Comparison of ENCODE assay signal across 8 cellular contexts in the genomic region with DNA sequence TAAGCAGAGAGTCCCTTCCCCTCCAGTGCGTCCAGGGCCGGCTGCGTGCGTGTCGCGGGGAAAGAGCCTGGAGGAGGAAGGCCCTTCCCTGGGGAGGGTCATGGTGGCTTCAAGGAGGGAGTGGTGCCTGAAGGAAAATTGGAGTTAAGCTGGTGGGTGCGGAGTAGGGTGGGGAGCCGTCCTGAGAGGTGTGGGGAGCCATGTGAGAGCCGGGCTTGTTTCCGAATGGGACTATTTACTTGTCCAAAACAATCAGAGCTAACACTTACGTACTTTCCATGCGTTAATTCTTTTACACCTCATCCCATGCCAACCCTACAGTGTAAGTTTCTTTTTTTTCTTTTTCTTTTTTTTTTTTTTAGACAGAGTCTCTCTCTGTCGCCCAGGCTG. TPM values are rescaled to one million over a fixed set of nuclear protein-coding genes. Genes with fewer than 3 reads are reported as not detected.
A peak's percentile ranks its signal among the peaks of the same experiment; 100 is the strongest.
DNase-seq lines count a peak whose midpoint lies in the region; ATAC-seq, FAIRE-seq and TF ChIP-seq lines count a peak whose summit lies in the region.

No MANE protein-coding gene starts in this region.

- TF ChIP-seq CTCF in AG09309 (IDR thresholded peaks at IDR 0.05; ENCODE audit: control insufficient read depth, insufficient read depth, low read depth, low read length, missing control alignments): no peak
- no peak for TF ChIP-seq CTCF in OCI-LY3 (IDR thresholded peaks at IDR 0.05; ENCODE audit: low read depth, low read length)
- no peak for TF ChIP-seq CTCF in natural killer cell (IDR thresholded peaks at IDR 0.05)

- H3K4me2 ChIP-seq in OCI-LY3 (ENCODE audit: low read length): peak overlapping the region; percentile 52

- peaks cover 37 to 57% of the 10 kb centered on the region in 2 donors for H3K4me1 Mint-ChIP-seq in natural killer cell

- no peak for TF ChIP-seq POLR2A in GM12892 (IDR thresholded peaks at IDR 0.05; ENCODE audit: low read depth, low read length)

- H2AFZ ChIP-seq in OCI-LY3 (ENCODE audit: low read depth, low read length): peak overlapping the region; percentile 68

- H3K79me2 ChIP-seq in OCI-LY3 (ENCODE audit: low read length): peaks cover 75% of the 10 kb centered on the region

- intact Hi-C loops in natural killer cell (cut with micrococcal nuclease): loop anchor here (1.0 to 5.0 kb wide), 2 partner anchors 65 to 183 kb away; no protein-coding TSS in a partner anchor

- no peaks in the 10 kb centered on the region for H3K9me3 ChIP-seq in OCI-LY3 (ENCODE audit: insufficient read depth, low read length)
- H3K9me3 ChIP-seq in duodenal mucosa (ENCODE audit: control insufficient read depth in 1 of 2, low read length in 2 of 2): no peaks in the 10 kb centered on the region

- peak overlapping the region; percentile 99 for H3K4me3 Mint-ChIP-seq in natural killer cell

- no peak for FAIRE-seq in GM12892 (lab: Jason Lieb, UNC)

- H3K9ac ChIP-seq in OCI-LY3 (ENCODE audit: low read length): peak overlapping the region; percentile 85
- peak overlapping the region; percentile 78 to 90 for H3K9ac ChIP-seq in duodenal mucosa (ENCODE audit: low read depth in 1 of 2, low read length in 2 of 2)

- H3K4me3 ChIP-seq in AG09309 (ENCODE audit: control insufficient read depth, low read depth, low read length): peak overlapping the region; percentile 98
- peak overlapping the region; percentile 92 for H3K4me3 ChIP-seq in OCI-LY3 (ENCODE audit: low read length)
- H3K4me3 ChIP-seq in duodenal mucosa (ENCODE audit: low read depth in 1 of 2, low read length in 2 of 2): peak overlapping the region; percentile 96 to 100

- H4K20me1 ChIP-seq in OCI-LY3 (ENCODE audit: insufficient read depth, low read length): no peaks in the 10 kb centered on the region; the same call in 1 of the 2 replicates

- H3K4me1 ChIP-seq in OCI-LY3 (ENCODE audit: low read length): peaks cover 19% of the 10 kb centered on the region
- peaks cover 16 to 26% of the 10 kb centered on the region in 2 donors for H3K4me1 ChIP-seq in duodenal mucosa (ENCODE audit: control insufficient read depth in 1 of 2, insufficient read depth in 2 of 2, low read length in 2 of 2)

- peak; percentile 17 for ATAC-seq in GM19395 (IDR thresholded peaks at IDR 0.05; ENCODE audit: unreplicated experiment)
- peak; percentile 8 to 14 (median 11) for ATAC-seq in natural killer cell

- H3K9me3 Mint-ChIP-seq in natural killer cell: no peaks in the 10 kb centered on the region

- H3K27ac Mint-ChIP-seq in natural killer cell: peak overlapping the region; percentile 93 to 98

- no peak overlapping the region for H3K27ac ChIP-seq in OCI-LY3 (ENCODE audit: low read length)
- H3K27ac ChIP-seq in duodenal mucosa (ENCODE audit: low read depth, low read length): no peak overlapping the region

- H3K36me3 ChIP-seq in OCI-LY3 (replicated peaks; ENCODE audit: low read depth, low read length) (peaks cover 10% of the 10 kb centered on the region), duodenal mucosa (ENCODE audit: control insufficient read depth in 1 of 2, insufficient read depth in 2 of 2, low read length in 2 of 2) (peaks cover 5 to 18% of the 10 kb centered on the region in 2 donors)

- no peaks in the 10 kb centered on the region for H3K27me3 Mint-ChIP-seq in natural killer cell (ENCODE audit: low read depth in 2 of 2)

- no peaks in the 10 kb centered on the region for H3K36me3 Mint-ChIP-seq in natural killer cell

- no peak for DNase-seq in AG09309 (ENCODE audit: low read depth)
- no peak for DNase-seq in natural killer cell
- DNase-seq in central memory CD4-positive, alpha-beta T cell: no peak
- no peak for DNase-seq in GM12892 (ENCODE audit: insufficient read length)
- DNase-seq in NCI-H748 treated with DMSO at 0.1 percent for 48 hours (lab: John Stamatoyannopoulos, UW): no peak

- H3K27me3 ChIP-seq in OCI-LY3 (ENCODE audit: low read depth, low read length) (no peaks in the 10 kb centered on the region), duodenal mucosa (ENCODE audit: control insufficient read depth in 1 of 2, insufficient read depth in 2 of 2, low read length in 2 of 2) (no peaks in the 10 kb centered on the region)

RNA-seq across cellular contexts. Expression of gene IGHMBP2, which starts 0.8 kb away (rescaled TPM):
- total RNA-seq in natural killer cell: 10 to 100 TPM; 31.5 to 52.3 (median 48.5) TPM
- polyA plus RNA-seq in GM12892 (2012; ENCODE audit: missing spikeins): 5.9 TPM

RNA-seq across cellular contexts. Expression of gene MRPL21, which starts 0.8 kb away (rescaled TPM):
- 10 to 100 TPM; 39.0 to 47.4 (median 40.3) TPM for total RNA-seq in natural killer cell
- polyA plus RNA-seq in GM12892 (2012; ENCODE audit: missing spikeins): 77.6 TPM
